Comparison of ENCODE assay signal across 15 cellular contexts in genomic region chr2:62178741-62179271, GRCh38. TPM values are rescaled to one million over a fixed set of nuclear protein-coding genes. Genes with fewer than 3 reads are reported as not detected.
DNase-seq lines count a peak whose midpoint lies in the region; ATAC-seq, FAIRE-seq and TF ChIP-seq lines count a peak whose summit lies in the region.
"Had no signal": no experiment of that assay in that cellular context is flagged by ENCODE, and none has a peak within 500 bp of the region (broad histone marks: within the 10 kb centered on the region; RNA-seq: fewer than 3 reads in every experiment).

No MANE protein-coding gene starts in this region.

- peak overlapping the region; percentile 49; the same call in 1 of the 2 replicates for H3K27ac ChIP-seq in BLaER1
- H3K27ac ChIP-seq in astrocyte (ENCODE audit: low read depth, low read length) = no peak overlapping the region
- peak overlapping the region in 7 of 10 donors; percentile 2 to 72 (median 59) for H3K27ac ChIP-seq in heart right ventricle
- H3K27ac ChIP-seq in psoas muscle = no peak overlapping the region
- H3K27ac ChIP-seq: ovary had no signal

- no peak overlapping the region for H3K27ac Mint-ChIP-seq in astrocyte (ENCODE audit: unreplicated experiment)
- H3K27ac Mint-ChIP-seq: B cell, GM23338, WTC11 had no signal

- H3K27me3 ChIP-seq in BLaER1 = no peaks in the 10 kb centered on the region
- H3K27me3 ChIP-seq in astrocyte (ENCODE audit: insufficient read depth, low read length) = no peaks in the 10 kb centered on the region
- H3K27me3 ChIP-seq in heart right ventricle = no peaks in the 10 kb centered on the region
- H3K27me3 ChIP-seq in psoas muscle (ENCODE audit: insufficient read depth in 3 of 3, low read length in 2 of 3) = no peaks in the 10 kb centered on the region
- H3K27me3 ChIP-seq: ovary had no signal

- DNase-seq in astrocyte (ENCODE audit: low read depth) = peak; percentile 69
- peak in 1 of 2 donors; percentile 44 for DNase-seq in heart right ventricle
- DNase-seq in psoas muscle = no peak
- DNase-seq in COR-L47 (lab: John Stamatoyannopoulos, UW) = no peak
- DNase-seq in NCI-H510A treated with DMSO at 0.1 percent for 48 hours (lab: John Stamatoyannopoulos, UW) = no peak
- no peak for DNase-seq in NOMO-1 treated with DMSO at 0.1 percent for 48 hours (lab: John Stamatoyannopoulos, UW; ENCODE audit: unreplicated experiment)
- DNase-seq in NCI-H187 treated with DMSO at 0.1 percent for 48 hours (lab: John Stamatoyannopoulos, UW) = no peak
- DNase-seq: mesendoderm; NCI-H2171; ovary; stimulated activated CD8-positive, alpha-beta memory T cell treated with anti-CD3 and anti-CD28 coated beads, Interleukin-4, amount 100 ng/mL, for 48 hours had no signal

- H3K36me3 Mint-ChIP-seq in astrocyte (ENCODE audit: low read depth, unreplicated experiment) = no peaks in the 10 kb centered on the region
- H3K36me3 Mint-ChIP-seq: WTC11 had no signal

- no peak overlapping the region for H2AFZ ChIP-seq in astrocyte (ENCODE audit: low read depth, low read length)
- H2AFZ ChIP-seq: GM23338 had no signal

- no peak overlapping the region for H3K9ac ChIP-seq in BLaER1
- H3K9ac ChIP-seq in astrocyte (ENCODE audit: low read length) = no peak overlapping the region

- H3K4me2 ChIP-seq in BLaER1 = peak overlapping the region; percentile 0; the same call in 1 of the 2 replicates
- H3K4me2 ChIP-seq in astrocyte (ENCODE audit: low read length) = no peak overlapping the region
- H3K4me2 ChIP-seq: GM23338 had no signal

- ATAC-seq in heart right ventricle = peak; percentile 57 to 93 (median 80)
- peak; percentile 47 to 76 (median 68) for ATAC-seq in psoas muscle
- ATAC-seq: GM23338, WTC11 had no signal

- FAIRE-seq in astrocyte (lab: Jason Lieb, UNC) = no peak

- no peaks in the 10 kb centered on the region for H3K9me3 ChIP-seq in BLaER1
- no peaks in the 10 kb centered on the region for H3K9me3 ChIP-seq in astrocyte (ENCODE audit: insufficient read depth, low read depth, low read length)
- H3K9me3 ChIP-seq in heart right ventricle = no peaks in the 10 kb centered on the region
- H3K9me3 ChIP-seq in psoas muscle = no peaks in the 10 kb centered on the region
- H3K9me3 ChIP-seq: ovary had no signal

- no peak for TF ChIP-seq CTCF in astrocyte (IDR thresholded peaks at IDR 0.05; ENCODE audit: insufficient read depth, low read depth, low read length)
- no peak for TF ChIP-seq CTCF in heart right ventricle (IDR thresholded peaks at IDR 0.05)
- no peak for TF ChIP-seq CTCF in psoas muscle (IDR thresholded peaks at IDR 0.05)

- H3K4me1 Mint-ChIP-seq in astrocyte (ENCODE audit: low read depth, unreplicated experiment) = no peaks in the 10 kb centered on the region

- H4K20me1 ChIP-seq in BLaER1 = no peaks in the 10 kb centered on the region
- no peaks in the 10 kb centered on the region for H4K20me1 ChIP-seq in astrocyte (ENCODE audit: insufficient read depth, low read length)

- H3K79me2 ChIP-seq in astrocyte (ENCODE audit: insufficient read depth, low read length) = no peaks in the 10 kb centered on the region

- H3K4me1 ChIP-seq in BLaER1 (peaks cover 60% of the 10 kb centered on the region), astrocyte (ENCODE audit: insufficient read depth, low read length) (no peaks in the 10 kb centered on the region), heart right ventricle (peaks cover 0 to 50% (median 17%) of the 10 kb centered on the region in 9 donors), psoas muscle (no peaks in the 10 kb centered on the region)

- intact Hi-C loops in heart right ventricle (cut with DNase I) (loop anchor here in 1 of 10 donors (10.0 kb wide), 1 partner anchor 164 kb away; no protein-coding TSS in a partner anchor), psoas muscle (cut with DNase I) (no loop called here)

- peaks cover 2% of the 10 kb centered on the region for H3K27me3 Mint-ChIP-seq in astrocyte (ENCODE audit: low read depth, unreplicated experiment)
- H3K27me3 Mint-ChIP-seq: B cell had no signal

- no peaks in the 10 kb centered on the region for H3K36me3 ChIP-seq in BLaER1
- H3K36me3 ChIP-seq in astrocyte (ENCODE audit: insufficient read depth, low read length) = no peaks in the 10 kb centered on the region
- H3K36me3 ChIP-seq in heart right ventricle = no peaks in the 10 kb centered on the region
- no peaks in the 10 kb centered on the region for H3K36me3 ChIP-seq in psoas muscle (ENCODE audit: insufficient read depth in 1 of 2, low read depth in 1 of 2)
- H3K36me3 ChIP-seq: ovary had no signal

- H3K4me3 ChIP-seq in BLaER1 = no peak overlapping the region
- H3K4me3 ChIP-seq in astrocyte (ENCODE audit: insufficient read depth, low read depth, low read length) = no peak overlapping the region
- no peak overlapping the region for H3K4me3 ChIP-seq in heart right ventricle
- no peak overlapping the region for H3K4me3 ChIP-seq in psoas muscle
- H3K4me3 ChIP-seq: GM23338, ovary had no signal

- peaks cover 4% of the 10 kb centered on the region for H3K9me3 Mint-ChIP-seq in astrocyte (ENCODE audit: unreplicated experiment)
- H3K9me3 Mint-ChIP-seq: GM23338 had no signal

- no peak overlapping the region for H3K4me3 Mint-ChIP-seq in astrocyte (ENCODE audit: unreplicated experiment)
- H3K4me3 Mint-ChIP-seq: B cell, GM23338, WTC11 had no signal

- WGBS in heart right ventricle, 2 donors = 64% methylated on average over 5 of the region's 5 CpGs
- 35 to 44% (median 41%) methylated on average over 5 of the region's 5 CpGs for WGBS in psoas muscle, 3 donors

RNA-seq across cellular contexts. Expression of gene B3GNT2, which starts 17.1 kb away (rescaled TPM):
- total RNA-seq in astrocyte (21.9 and 23.8 TPM in 2 replicates), heart right ventricle (10 to 100 TPM; 11.8 to 33.5 (median 18.1) TPM), psoas muscle (1 to 10 TPM; 2.6 to 3.2 (median 2.9) TPM)
- polyA plus RNA-seq in heart right ventricle (10 to 100 TPM; 10.4 to 10.8 TPM), psoas muscle (1 to 10 TPM; 2.3 to 2.9 (median 2.6) TPM)

Comparison
In these comparisons a context has a peak if more than half of its experiments do, and no peak if none do; other contexts are left out.
1. H3K27ac ChIP-seq: peak in BLaER1 (single experiment) and heart right ventricle (7 of 10); none in astrocyte (single experiment) and psoas muscle (single experiment).